Comparison of ENCODE assay signal across 25 cellular contexts in genomic region chr11:103792981-103793468, GRCh38.
DNase-seq lines count a peak whose midpoint lies in the region; ATAC-seq and TF ChIP-seq lines count a peak whose summit lies in the region.
"Had no signal": no experiment of that assay in that cellular context is flagged by ENCODE, and none has a peak within 500 bp of the region (broad histone marks: within the 10 kb centered on the region; RNA-seq: fewer than 3 reads in every experiment).

No MANE protein-coding gene starts in this region.

- WGBS in lung, 2 donors, result 79 to 84% methylated on average over 1 of the region's 1 CpG
- WGBS in smooth muscle cell (ENCODE audit: low lambda C conversion rate), result 50% methylated on average over 1 of the region's 1 CpG
- no CpG with 5 or more reads among the region's 1 CpG for whole genome bisulfite sequencing in trophoblast cell (ENCODE audit: extremely low coverage, insufficient coverage, insufficient read length)

- no peak overlapping the region for H2BK120ac ChIP-seq in trophoblast cell (ENCODE audit: insufficient read depth, low read length, poor library complexity)

- H3K79me1 ChIP-seq in trophoblast cell (ENCODE audit: low read length), result no peaks in the 10 kb centered on the region

- H3K27ac ChIP-seq in lung (ENCODE audit: low read depth in 1 of 2, low read length in 1 of 2), result no peak overlapping the region
- H3K27ac ChIP-seq in smooth muscle cell (ENCODE audit: low read depth), result no peak overlapping the region
- no peak overlapping the region for H3K27ac ChIP-seq in trophoblast cell (ENCODE audit: low read depth, low read length)
- H3K27ac ChIP-seq: C4-2B, stomach, upper lobe of right lung had no signal

- H3K4me1 ChIP-seq in lung (ENCODE audit: control insufficient read depth in 2 of 2, insufficient read depth in 2 of 2, low read length in 2 of 2) (no peaks in the 10 kb centered on the region), smooth muscle cell (ENCODE audit: low read depth) (no peaks in the 10 kb centered on the region), trophoblast cell (ENCODE audit: control insufficient read depth in 1 of 2, insufficient read depth in 2 of 2, low read length in 2 of 2) (no peaks in the 10 kb centered on the region)
- H3K4me1 ChIP-seq: stomach, upper lobe of right lung had no signal

- H3K36me3 ChIP-seq in lung (ENCODE audit: control insufficient read depth in 2 of 2, insufficient read depth in 2 of 2, low read length in 2 of 2), result no peaks in the 10 kb centered on the region
- no peaks in the 10 kb centered on the region for H3K36me3 ChIP-seq in smooth muscle cell (ENCODE audit: low read depth)
- H3K36me3 ChIP-seq in MG63, result no peaks in the 10 kb centered on the region
- no peaks in the 10 kb centered on the region for H3K36me3 ChIP-seq in trophoblast cell (ENCODE audit: control insufficient read depth in 1 of 2, insufficient read depth in 2 of 2, low read length in 2 of 2)
- H3K36me3 ChIP-seq: stomach, upper lobe of right lung had no signal

- H2BK12ac ChIP-seq in trophoblast cell (ENCODE audit: low read length), result no peak overlapping the region

- H3K18ac ChIP-seq in trophoblast cell (ENCODE audit: low read length), result no peak overlapping the region

- no peak overlapping the region for H4K12ac ChIP-seq in trophoblast cell (ENCODE audit: low read depth, low read length)

- ATAC-seq in lung (ENCODE audit: insufficient read depth, low FRiP score), result peak; percentile 28
- ATAC-seq in HG02970 (IDR thresholded peaks at IDR 0.05; ENCODE audit: low FRiP score, unreplicated experiment), result no peak
- ATAC-seq: activated naive CD8-positive, alpha-beta T cell treated with anti-CD3 and anti-CD28 coated beads, Interleukin-2, amount 50 U/mL, for 24 hours; GM23338; upper lobe of right lung had no signal

- no peaks in the 10 kb centered on the region for H3K27me3 ChIP-seq in lung (ENCODE audit: control insufficient read depth, insufficient read depth)
- H3K27me3 ChIP-seq in smooth muscle cell (ENCODE audit: low read depth), result no peaks in the 10 kb centered on the region
- H3K27me3 ChIP-seq in MG63, result no peaks in the 10 kb centered on the region
- H3K27me3 ChIP-seq in trophoblast cell (ENCODE audit: insufficient read depth, low read length), result no peaks in the 10 kb centered on the region
- H3K27me3 ChIP-seq: stomach, upper lobe of right lung had no signal

- H3K23ac ChIP-seq in trophoblast cell (ENCODE audit: low read length), result no peak overlapping the region

- no peaks in the 10 kb centered on the region for H4K20me1 ChIP-seq in smooth muscle cell (ENCODE audit: low read depth)

- H3K9ac ChIP-seq in smooth muscle cell (ENCODE audit: low read depth) (no peak overlapping the region), trophoblast cell (ENCODE audit: low read length) (no peak overlapping the region)

- H3K79me2 ChIP-seq in smooth muscle cell (ENCODE audit: low read depth) (no peaks in the 10 kb centered on the region), trophoblast cell (ENCODE audit: control insufficient read depth, insufficient read depth, low read length, poor library complexity) (no peaks in the 10 kb centered on the region)

- peaks cover 24% of the 10 kb centered on the region for H3F3A ChIP-seq in smooth muscle cell (ENCODE audit: low read depth)

- H3K4me2 ChIP-seq in smooth muscle cell (no peak overlapping the region), trophoblast cell (ENCODE audit: low read length) (no peak overlapping the region)
- H3K4me2 ChIP-seq: GM23338 had no signal

- no peak overlapping the region for H3K14ac ChIP-seq in trophoblast cell (ENCODE audit: low read length)

- H4K91ac ChIP-seq in trophoblast cell (ENCODE audit: low read depth, low read length), result no peak overlapping the region

- H3K4me3 ChIP-seq in lung (no peak overlapping the region), smooth muscle cell (no peak overlapping the region), MG63 (no peak overlapping the region), trophoblast cell (ENCODE audit: low read depth, low read length) (no peak overlapping the region)
- H3K4me3 ChIP-seq: GM23338, stomach, upper lobe of right lung had no signal

- H2AFZ ChIP-seq in smooth muscle cell (ENCODE audit: low read depth) (no peak overlapping the region), trophoblast cell (ENCODE audit: insufficient read depth, low read length, poor library complexity) (no peak overlapping the region)
- H2AFZ ChIP-seq: GM23338 had no signal

- DNase-seq in EH (ENCODE audit: low read depth), result peak; percentile 49
- peak; percentile 6 for DNase-seq in OCI-M1 (lab: John Stamatoyannopoulos, UW)
- DNase-seq in fibroblast of gingiva (ENCODE audit: low read depth), result peak; percentile 41
- no peak for DNase-seq in lung (ENCODE audit: low spot score)
- no peak for DNase-seq in smooth muscle cell (lab: John Stamatoyannopoulos, UW; ENCODE audit: unreplicated experiment)
- no peak for DNase-seq in MG63
- DNase-seq in trophoblast cell, result no peak
- DNase-seq: activated CD4-positive, alpha-beta memory T cell treated with anti-CD3 and anti-CD28 coated beads, Interleukin-2, amount 10 ng/mL, durations not matched to agents 7 days and 5 days; activated CD4-positive, CD25-positive, alpha-beta regulatory T cell; activated gamma-delta T cell; activated naive CD8-positive, alpha-beta T cell treated with anti-CD3 and anti-CD28 coated beads, Interleukin-2, amount 50 U/mL, for 24 hours; central memory CD4-positive, alpha-beta T cell; effector CD8-positive, alpha-beta T cell; erythroblast; glutamatergic neuron; naive B cell; NCI-H1436 treated with DMSO at 0.1 percent for 48 hours; NCI-H2171; NCI-H526; occipital lobe; stomach; upper lobe of right lung had no signal

- H2BK5ac ChIP-seq in trophoblast cell (ENCODE audit: low read depth, low read length, poor library complexity), result no peak overlapping the region

- H4K8ac ChIP-seq in trophoblast cell (ENCODE audit: low read depth, low read length), result no peak overlapping the region

- no peak overlapping the region for H3K4ac ChIP-seq in trophoblast cell (ENCODE audit: low read depth, low read length)

- TF ChIP-seq CTCF in lung (IDR thresholded peaks at IDR 0.05; ENCODE audit: control extremely low read depth, extremely low read depth), result no peak
- TF ChIP-seq CTCF in smooth muscle cell (IDR thresholded peaks at IDR 0.05; ENCODE audit: borderline replicate concordance, insufficient read depth, poor library complexity, severe bottlenecking), result no peak

- H2AK5ac ChIP-seq in trophoblast cell (ENCODE audit: low read length), result no peak overlapping the region

- H3K9me3 ChIP-seq in lung (ENCODE audit: control insufficient read depth in 2 of 2, insufficient read depth in 1 of 2, low read length in 1 of 2), result no peaks in the 10 kb centered on the region
- H3K9me3 ChIP-seq in smooth muscle cell (replicated peaks; ENCODE audit: low read depth), result peaks cover 6% of the 10 kb centered on the region
- no peaks in the 10 kb centered on the region; the same call in 1 of the 2 replicates for H3K9me3 ChIP-seq in MG63
- no peaks in the 10 kb centered on the region for H3K9me3 ChIP-seq in trophoblast cell (ENCODE audit: insufficient read depth, low read depth, low read length)
- H3K9me3 ChIP-seq: stomach, upper lobe of right lung had no signal

Comparison
In these comparisons a context has a peak if more than half of its experiments do, and no peak if none do; other contexts are left out.
1. DNase-seq: peak in EH (single experiment), OCI-M1 (single experiment) and fibroblast of gingiva (single experiment); none in lung (single experiment), smooth muscle cell (single experiment), MG63 (single experiment) and trophoblast cell (0 of 2).